8 cellular contexts compared by ENCODE assay signal in genomic region chr2:67970542-67970941, GRCh38.
"Had no signal": no experiment of that assay in that cellular context is flagged by ENCODE, and none has a peak within 500 bp of the region (broad histone marks: within the 10 kb centered on the region; RNA-seq: fewer than 3 reads in every experiment).

No MANE protein-coding gene starts in this region.

- DNase-seq: GDM1, GF-D8 had no signal

- FAIRE-seq: G401.6, GM12878, GM12891, GM12892, GM18507, GM19239 had no signal

- ATAC-seq: GM12878 had no signal

- H3K4me3 ChIP-seq: GM12878 had no signal
